In the genomic region with DNA sequence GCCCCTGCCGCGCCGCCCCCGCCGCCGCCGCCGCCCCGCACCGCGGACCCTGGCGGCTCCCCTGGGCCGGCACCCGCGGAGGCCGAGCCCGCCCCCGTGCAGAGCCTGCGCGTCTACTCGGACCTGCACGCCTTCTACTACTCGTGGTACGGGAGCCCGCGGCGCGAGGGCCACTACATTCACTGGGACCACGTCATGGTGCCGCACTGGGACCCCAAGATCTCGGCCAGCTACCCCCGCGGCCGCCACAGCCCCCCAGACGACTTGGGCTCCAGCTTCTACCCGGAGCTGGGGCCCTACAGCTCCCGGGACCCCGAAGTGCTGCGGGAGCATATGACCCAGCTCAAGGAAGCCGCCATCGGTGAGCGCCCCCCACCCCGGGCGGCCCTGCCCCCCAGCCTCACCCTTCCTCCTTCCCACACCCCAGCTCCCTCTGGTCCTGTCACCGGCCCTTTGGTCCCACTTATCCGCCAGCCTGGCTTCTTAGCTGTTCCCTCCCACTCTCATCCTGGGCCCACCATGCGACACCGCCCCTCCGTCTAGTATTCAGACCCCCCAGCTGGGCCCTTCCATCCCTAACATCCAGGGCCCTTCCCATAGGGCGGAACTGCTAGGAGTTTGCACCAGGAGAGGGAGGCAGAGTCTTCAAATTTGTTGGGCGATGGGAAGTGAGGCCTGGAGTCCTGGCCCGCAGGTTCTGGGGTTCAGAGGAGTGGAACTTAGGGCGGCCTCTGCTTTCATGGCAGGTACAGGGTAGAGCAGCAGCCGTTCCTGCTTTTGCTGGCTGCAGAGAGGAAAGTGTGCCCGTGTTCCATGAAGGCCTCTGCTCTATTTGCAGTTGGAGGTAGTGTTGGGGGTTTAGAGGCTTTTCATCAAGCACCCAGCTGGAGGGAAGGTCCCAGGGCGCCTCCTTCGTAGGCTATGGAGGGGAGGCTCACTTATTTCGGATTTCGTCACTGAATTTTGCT, we compare ENCODE assay signal across 8 cellular contexts. TPM values are rescaled to one million over a fixed set of nuclear protein-coding genes. Genes with fewer than 3 reads are reported as not detected.
DNase-seq lines count a peak whose midpoint lies in the region; ATAC-seq and TF ChIP-seq lines count a peak whose summit lies in the region.

No MANE protein-coding gene starts in this region.

- no peaks in the 10 kb centered on the region for H3K36me3 ChIP-seq in right lobe of liver

- TF ChIP-seq POLR2A in right lobe of liver (IDR thresholded peaks at IDR 0.05), result no peak

- no peaks in the 10 kb centered on the region for H3K9me3 Mint-ChIP-seq in activated T-helper 2 cell treated with anti-CD3 and anti-CD28 coated beads, Interferon-gamma antibody, Interleukin-2, Interleukin-4, amounts not matched to agents 10 μg/mL and 5 μg/mL and 100 μg/mL, durations not matched to agents 14 hours and 24 hours and 36 hours

- peaks cover 0 to 10% (median 0%) of the 10 kb centered on the region in 4 donors for H3K4me1 ChIP-seq in right lobe of liver

- H3K36me3 Mint-ChIP-seq in activated T-helper 2 cell treated with anti-CD3 and anti-CD28 coated beads, Interferon-gamma antibody, Interleukin-2, Interleukin-4, amounts not matched to agents 10 μg/mL and 5 μg/mL and 100 μg/mL, durations not matched to agents 14 hours and 24 hours and 36 hours (ENCODE audit: low read depth), result peaks cover 7% of the 10 kb centered on the region

- no peaks in the 10 kb centered on the region for H3K27me3 ChIP-seq in right lobe of liver

- TF ChIP-seq CTCF in right lobe of liver (IDR thresholded peaks at IDR 0.05), result no peak

- H3K4me1 Mint-ChIP-seq in activated T-helper 2 cell treated with anti-CD3 and anti-CD28 coated beads, Interferon-gamma antibody, Interleukin-2, Interleukin-4, amounts not matched to agents 10 μg/mL and 5 μg/mL and 100 μg/mL, durations not matched to agents 14 hours and 24 hours and 36 hours (ENCODE audit: low read depth), result peaks cover 10% of the 10 kb centered on the region

- no peak overlapping the region for H3K27ac Mint-ChIP-seq in activated T-helper 2 cell treated with anti-CD3 and anti-CD28 coated beads, Interferon-gamma antibody, Interleukin-2, Interleukin-4, amounts not matched to agents 10 μg/mL and 5 μg/mL and 100 μg/mL, durations not matched to agents 14 hours and 24 hours and 36 hours

- H3K27me3 Mint-ChIP-seq in activated T-helper 2 cell treated with anti-CD3 and anti-CD28 coated beads, Interferon-gamma antibody, Interleukin-2, Interleukin-4, amounts not matched to agents 10 μg/mL and 5 μg/mL and 100 μg/mL, durations not matched to agents 14 hours and 24 hours and 36 hours (ENCODE audit: low read depth), result peaks cover 37% of the 10 kb centered on the region

- no peak overlapping the region for H3K27ac ChIP-seq in right lobe of liver

- ATAC-seq in HG03354 (IDR thresholded peaks at IDR 0.05; ENCODE audit: poor library complexity, severe bottlenecking, unreplicated experiment) (peak; percentile 33), right lobe of liver (peak in 1 of 4 donors; percentile 3), HG03097 (IDR thresholded peaks at IDR 0.05; ENCODE audit: low FRiP score, unreplicated experiment) (no peak), HG03565 (IDR thresholded peaks at IDR 0.05; ENCODE audit: unreplicated experiment) (no peak), HG03135 (IDR thresholded peaks at IDR 0.05; ENCODE audit: unreplicated experiment) (no peak)

- peak overlapping the region in 2 of 3 donors; percentile 26 to 61 for H3K4me3 ChIP-seq in right lobe of liver

- peak; percentile 63 for DNase-seq in NCI-H82 (lab: John Stamatoyannopoulos, UW)
- DNase-seq in NCI-H82 treated with DMSO at 0.1 percent for 48 hours (lab: John Stamatoyannopoulos, UW; ENCODE audit: unreplicated experiment), result no peak
- DNase-seq in activated T-helper 2 cell treated with anti-CD3 and anti-CD28 coated beads, Interferon-gamma antibody, Interleukin-2, Interleukin-4, amounts not matched to agents 10 μg/mL and 5 μg/mL and 100 μg/mL, durations not matched to agents 14 hours and 24 hours and 36 hours (ENCODE audit: low spot score), result no peak
- DNase-seq in right lobe of liver, result peak in 1 of 3 donors; percentile 19

- H3K4me3 Mint-ChIP-seq in activated T-helper 2 cell treated with anti-CD3 and anti-CD28 coated beads, Interferon-gamma antibody, Interleukin-2, Interleukin-4, amounts not matched to agents 10 μg/mL and 5 μg/mL and 100 μg/mL, durations not matched to agents 14 hours and 24 hours and 36 hours (ENCODE audit: low read depth), result peak overlapping the region; percentile 66

- intact Hi-C loops in activated T-helper 2 cell treated with anti-CD3 and anti-CD28 coated beads, Interferon-gamma antibody, Interleukin-2, Interleukin-4, amounts not matched to agents 10 μg/mL and 5 μg/mL and 100 μg/mL, durations not matched to agents 14 hours and 24 hours and 36 hours (cut with micrococcal nuclease), result loop anchor here (2.0 kb wide), 1 partner anchor 60 kb away; no protein-coding TSS in a partner anchor
- intact Hi-C loops in right lobe of liver (cut with DNase I), result no loop called here

- H3K9me3 ChIP-seq in right lobe of liver, result no peaks in the 10 kb centered on the region

- WGBS in right lobe of liver (ENCODE audit: insufficient coverage, low coverage, low lambda C conversion rate, missing lambda C conversion rate), result 40% methylated on average over 14 of the region's 59 CpGs

RNA-seq across cellular contexts. Expression of a gene that starts 1.0 kb away (rescaled TPM):
- 0.94 and 1.1 TPM in 2 replicates for total RNA-seq in activated T-helper 2 cell treated with anti-CD3 and anti-CD28 coated beads, Interferon-gamma antibody, Interleukin-2, Interleukin-4, amounts not matched to agents 10 μg/mL and 5 μg/mL and 100 μg/mL, durations not matched to agents 14 hours and 24 hours and 36 hours
- total RNA-seq in right lobe of liver, result 1 to 10 TPM; 3.2 to 9.4 (median 5.4) TPM

RNA-seq across cellular contexts. Expression of a gene that starts 12.9 kb away (rescaled TPM):
- total RNA-seq in activated T-helper 2 cell treated with anti-CD3 and anti-CD28 coated beads, Interferon-gamma antibody, Interleukin-2, Interleukin-4, amounts not matched to agents 10 μg/mL and 5 μg/mL and 100 μg/mL, durations not matched to agents 14 hours and 24 hours and 36 hours, result 22.6 and 24.5 TPM in 2 replicates
- 10 to 100 TPM; 23.0 to 61.7 (median 27.9) TPM for total RNA-seq in right lobe of liver

RNA-seq across cellular contexts. Expression of a gene that starts 13.4 kb away (rescaled TPM):
- total RNA-seq in activated T-helper 2 cell treated with anti-CD3 and anti-CD28 coated beads, Interferon-gamma antibody, Interleukin-2, Interleukin-4, amounts not matched to agents 10 μg/mL and 5 μg/mL and 100 μg/mL, durations not matched to agents 14 hours and 24 hours and 36 hours, result 45.2 and 46.5 TPM in 2 replicates
- 10 to 100 TPM in 2 of 6 experiments, 1 to 10 TPM in 4; 4.4 to 18.3 (median 6.4) TPM for total RNA-seq in right lobe of liver

RNA-seq across cellular contexts. Expression of a gene that starts 29.7 kb away (rescaled TPM):
- 0.21 TPM in 1 of 2 replicates, not detected in the other for total RNA-seq in activated T-helper 2 cell treated with anti-CD3 and anti-CD28 coated beads, Interferon-gamma antibody, Interleukin-2, Interleukin-4, amounts not matched to agents 10 μg/mL and 5 μg/mL and 100 μg/mL, durations not matched to agents 14 hours and 24 hours and 36 hours
- total RNA-seq in right lobe of liver, result under 1 TPM in 2 of 6 experiments, not detected in 4; 0.07 to 0.16 TPM
